21 cellular contexts compared by ENCODE assay signal in genomic region chr11:131254254-131254653, GRCh38.
"Had no signal": no experiment of that assay in that cellular context is flagged by ENCODE, and none has a peak within 500 bp of the region (broad histone marks: within the 10 kb centered on the region; RNA-seq: fewer than 3 reads in every experiment).

No MANE protein-coding gene starts in this region.

- H3K9ac ChIP-seq: parathyroid adenoma had no signal

- H3K9me3 ChIP-seq: gastrocnemius medialis, mucosa of descending colon, upper lobe of left lung had no signal

- H3K27ac Mint-ChIP-seq: activated CD8-positive, alpha-beta T cell treated with anti-CD3 and anti-CD28 coated beads, Interleukin-2, amount 10 ng/mL, durations not matched to agents 7 days and 5 days; activated naive CD4-positive, alpha-beta T cell treated with anti-CD3 and anti-CD28 coated beads, Interleukin-2, amount 50 U/mL, for 24 hours; dendritic cell treated with granulocyte-macrophage colony-stimulating factor and Interleukin-4, amounts not matched to agents 40 ng/mL and 50 ng/mL, for 4 days; nephron progenitor cell had no signal

- H3K4me1 ChIP-seq: gastrocnemius medialis, parathyroid adenoma, upper lobe of left lung had no signal

- ATAC-seq: activated CD8-positive, alpha-beta T cell treated with anti-CD3 and anti-CD28 coated beads, Interleukin-2, amount 10 ng/mL, durations not matched to agents 7 days and 5 days; esophagus mucosa; gastrocnemius medialis; mucosa of descending colon; stimulated activated naive CD8-positive, alpha-beta T cell treated with anti-CD3 and anti-CD28 coated beads, Interleukin-15, Interleukin-2, amounts not matched to agents 100 U/mL and 50 U/mL, for 24 hours had no signal

- DNase-seq: activated CD4-positive, alpha-beta T cell treated with anti-CD3 and anti-CD28 coated beads, Interleukin-2, amount 50 U/mL, for 1 hour; activated CD4-positive, CD25-positive, alpha-beta regulatory T cell treated with anti-CD3 and anti-CD28 coated beads, Interleukin-2, amount 50 U/mL, for 72 hours; activated CD8-positive, alpha-beta T cell treated with anti-CD3 and anti-CD28 coated beads, Interleukin-2, amount 10 ng/mL, durations not matched to agents 7 days and 5 days; activated gamma-delta T cell treated with Interleukin-2 at 50 U/mL for 16 hours; activated T-cell treated with anti-CD3 and anti-CD28 coated beads, Interleukin-2, amount 50 U/mL, for 1 hour; effector memory CD4-positive, alpha-beta T cell; gastrocnemius medialis; left cardiac atrium; mesenchymal stem cell; mucosa of descending colon; nephron progenitor cell; stimulated activated CD4-positive, alpha-beta T cell treated with anti-CD3 and anti-CD28 coated beads, Interleukin-4, amount 100 ng/mL, for 24 hours; stimulated activated naive CD8-positive, alpha-beta T cell treated with anti-CD3 and anti-CD28 coated beads, Interleukin-15, Interleukin-2, amounts not matched to agents 100 U/mL and 50 U/mL, for 24 hours; SW 1271; upper lobe of left lung had no signal

- H3K27ac ChIP-seq: gastrocnemius medialis, parathyroid adenoma, upper lobe of left lung, VCaP had no signal

- H3K4me1 Mint-ChIP-seq: activated naive CD4-positive, alpha-beta T cell treated with anti-CD3 and anti-CD28 coated beads, Interleukin-2, amount 50 U/mL, for 24 hours had no signal

- H3K4me3 ChIP-seq: gastrocnemius medialis, mucosa of descending colon, upper lobe of left lung had no signal

- H3K4me3 Mint-ChIP-seq: activated CD8-positive, alpha-beta T cell treated with anti-CD3 and anti-CD28 coated beads, Interleukin-2, amount 10 ng/mL, durations not matched to agents 7 days and 5 days; activated naive CD4-positive, alpha-beta T cell treated with anti-CD3 and anti-CD28 coated beads, Interleukin-2, amount 50 U/mL, for 24 hours; dendritic cell treated with granulocyte-macrophage colony-stimulating factor and Interleukin-4, amounts not matched to agents 40 ng/mL and 50 ng/mL, for 4 days; nephron progenitor cell had no signal

- H3K27me3 ChIP-seq: gastrocnemius medialis, upper lobe of left lung had no signal

- H3K9me3 Mint-ChIP-seq: activated naive CD4-positive, alpha-beta T cell treated with anti-CD3 and anti-CD28 coated beads, Interleukin-2, amount 50 U/mL, for 24 hours; brain; dendritic cell treated with granulocyte-macrophage colony-stimulating factor and Interleukin-4, amounts not matched to agents 40 ng/mL and 50 ng/mL, for 4 days had no signal

- H3K36me3 Mint-ChIP-seq: activated naive CD4-positive, alpha-beta T cell treated with anti-CD3 and anti-CD28 coated beads, Interleukin-2, amount 50 U/mL, for 24 hours; brain had no signal

- H3K36me3 ChIP-seq: gastrocnemius medialis, upper lobe of left lung had no signal
